22 cellular contexts compared by ENCODE assay signal in genomic region chr1:205520709-205521108, GRCh38.
"Had no signal": no experiment of that assay in that cellular context is flagged by ENCODE, and none has a peak within 500 bp of the region (broad histone marks: within the 10 kb centered on the region; RNA-seq: fewer than 3 reads in every experiment).

No MANE protein-coding gene starts in this region.

- H3K4me1 ChIP-seq: right lobe of liver had no signal

- H3K9me3 ChIP-seq: colonic mucosa, esophagus muscularis mucosa, mucosa of descending colon, psoas muscle, right lobe of liver, testis, tibial nerve, upper lobe of left lung had no signal

- FAIRE-seq: keratinocyte, small intestine, urothelium cell line had no signal

- H3K27ac ChIP-seq: colonic mucosa, esophagus muscularis mucosa, psoas muscle, right lobe of liver, testis, tibial nerve had no signal

- H3K4me3 ChIP-seq: colonic mucosa, esophagus muscularis mucosa, mucosa of descending colon, psoas muscle, right lobe of liver, testis, tibial nerve, upper lobe of left lung had no signal

- H3K27me3 ChIP-seq: colonic mucosa, right lobe of liver, testis, tibial nerve, upper lobe of left lung had no signal

- H3K36me3 ChIP-seq: colonic mucosa, right lobe of liver had no signal

- DNase-seq: cerebellar nuclear complex; colonic mucosa; effector memory CD4-positive, alpha-beta T cell; foreskin melanocyte; glutamatergic neuron; immature natural killer cell; mesenchymal stem cell; mucosa of descending colon; naive B cell; psoas muscle; right lobe of liver; small intestine; stimulated activated CD4-positive, alpha-beta T cell treated with anti-CD3 and anti-CD28 coated beads, Interleukin-15, amount 100 ng/mL, for 24 hours; stimulated activated CD4-positive, alpha-beta T cell treated with anti-CD3 and anti-CD28 coated beads, Interleukin-2, amount 100 ng/mL, for 48 hours; stimulated activated naive B cell treated with anti-CD40 and anti-IgM and Interleukin-4, amounts not matched to agents 10 μg/mL and 1 μg/mL and 100 μg/mL, for 72 hours; stimulated activated naive CD8-positive, alpha-beta T cell treated with anti-CD3 and anti-CD28 coated beads, Interleukin-15, amount 100 ng/mL, for 72 hours; testis; upper lobe of left lung had no signal
